21 cellular contexts compared by ENCODE assay signal in genomic region chr9:96138616-96139015, GRCh38.
DNase-seq lines count a peak whose midpoint lies in the region; ATAC-seq and TF ChIP-seq lines count a peak whose summit lies in the region.
"Had no signal": no experiment of that assay in that cellular context is flagged by ENCODE, and none has a peak within 500 bp of the region (broad histone marks: within the 10 kb centered on the region; RNA-seq: fewer than 3 reads in every experiment).

No MANE protein-coding gene starts in this region.

- H3K36me3 ChIP-seq in heart left ventricle (no peaks in the 10 kb centered on the region), esophagus (ENCODE audit: control insufficient read depth in 2 of 2, insufficient read depth in 2 of 2, low read length in 1 of 2) (no peaks in the 10 kb centered on the region), vagina (no peaks in the 10 kb centered on the region)

- TF ChIP-seq POLR2A in heart left ventricle (IDR thresholded peaks at IDR 0.05), result no peak
- no peak for TF ChIP-seq POLR2A in vagina (IDR thresholded peaks at IDR 0.05)

- intact Hi-C loops in heart left ventricle (cut with DNase I) (no loop called here), cardiac septum (cut with DNase I) (no loop called here), vagina (cut with DNase I) (no loop called here)

- H3K27me3 ChIP-seq in heart left ventricle, result peaks cover 0 to 24% (median 0%) of the 10 kb centered on the region in 9 donors
- no peaks in the 10 kb centered on the region for H3K27me3 ChIP-seq in esophagus (ENCODE audit: control insufficient read depth in 1 of 2, insufficient read depth in 2 of 2, low read length in 2 of 2)
- no peaks in the 10 kb centered on the region for H3K27me3 ChIP-seq in vagina

- peaks cover 78% of the 10 kb centered on the region for H3K4me1 Mint-ChIP-seq in osteocyte (ENCODE audit: unreplicated experiment)

- peak; percentile 9 to 33 (median 24) for ATAC-seq in heart left ventricle
- no peak for ATAC-seq in GM21717 (IDR thresholded peaks at IDR 0.05; ENCODE audit: unreplicated experiment)
- ATAC-seq: activated T-cell treated with anti-CD3 and anti-CD28 coated beads, Interleukin-2, amount 50 U/mL, for 72 hours; GM23338; left colon had no signal

- TF ChIP-seq CTCF in heart left ventricle (IDR thresholded peaks at IDR 0.05), result no peak
- no peak for TF ChIP-seq CTCF in osteocyte (IDR thresholded peaks at IDR 0.05)
- TF ChIP-seq CTCF in vagina (IDR thresholded peaks at IDR 0.05), result no peak

- H3K9me3 ChIP-seq in heart left ventricle (peaks cover 0 to 6% (median 0%) of the 10 kb centered on the region in 12 donors), esophagus (ENCODE audit: control insufficient read depth in 2 of 2, insufficient read depth in 1 of 2, low read depth in 1 of 2, low read length in 1 of 2) (no peaks in the 10 kb centered on the region), vagina (no peaks in the 10 kb centered on the region)
- H3K9me3 ChIP-seq: Caco-2 had no signal

- no peaks in the 10 kb centered on the region for H3K27me3 Mint-ChIP-seq in osteocyte (ENCODE audit: unreplicated experiment)
- H3K27me3 Mint-ChIP-seq: activated naive CD8-positive, alpha-beta T cell had no signal

- H3K27ac Mint-ChIP-seq in osteocyte (ENCODE audit: unreplicated experiment), result peak overlapping the region; percentile 96
- H3K27ac Mint-ChIP-seq: activated naive CD8-positive, alpha-beta T cell; activated T-cell treated with anti-CD3 and anti-CD28 coated beads, Interleukin-2, amount 50 U/mL, for 72 hours; endodermal cell; GM23338 had no signal

- H3K36me3 Mint-ChIP-seq in osteocyte (ENCODE audit: unreplicated experiment), result no peaks in the 10 kb centered on the region

- DNase-seq in heart left ventricle, result no peak
- no peak for DNase-seq in cardiac septum (ENCODE audit: low spot score)
- DNase-seq in osteocyte (ENCODE audit: extremely low spot score, unreplicated experiment), result no peak
- DNase-seq in vagina (ENCODE audit: extremely low spot score in 2 of 2), result no peak
- no peak for DNase-seq in hippocampal formation (lab: John Stamatoyannopoulos, UW)
- no peak for DNase-seq in activated effector memory CD4-positive, alpha-beta T cell treated with anti-CD3 and anti-CD28 coated beads, Interleukin-2, amount 50 U/mL, for 16 hours
- DNase-seq: activated CD4-positive, alpha-beta T cell treated with anti-CD3 and anti-CD28 coated beads for 4 hours; activated T-cell treated with anti-CD3 and anti-CD28 coated beads, Interleukin-2, amount 50 U/mL, for 72 hours; Caco-2; endodermal cell; left colon; NCI-H1092; NCI-H187 treated with DMSO at 0.1 percent for 48 hours; NCI-H345; T-helper 2 cell; trophoblast cell had no signal

- H3K4me1 ChIP-seq in heart left ventricle (peaks cover 0 to 45% (median 0%) of the 10 kb centered on the region in 12 donors), esophagus (ENCODE audit: control insufficient read depth in 2 of 2, insufficient read depth in 2 of 2, low read length in 1 of 2) (no peaks in the 10 kb centered on the region), vagina (peaks cover 44% of the 10 kb centered on the region)
- H3K4me1 ChIP-seq: Caco-2 had no signal

- H3K9me3 Mint-ChIP-seq in osteocyte (ENCODE audit: unreplicated experiment), result no peaks in the 10 kb centered on the region
- H3K9me3 Mint-ChIP-seq: GM23338, neural crest cell had no signal

- H3K4me3 Mint-ChIP-seq in osteocyte (ENCODE audit: unreplicated experiment), result no peak overlapping the region
- H3K4me3 Mint-ChIP-seq: activated naive CD8-positive, alpha-beta T cell; activated T-cell treated with anti-CD3 and anti-CD28 coated beads, Interleukin-2, amount 50 U/mL, for 72 hours; endodermal cell; GM23338; neural crest cell had no signal

- WGBS in heart left ventricle, 4 donors, result 83 to 95% (median 89%) methylated on average over 3 of the region's 3 CpGs
- WGBS in esophagus, 2 donors, result 86 to 87% methylated on average over 3 of the region's 3 CpGs

- H3K27ac ChIP-seq in heart left ventricle, result peak overlapping the region in 1 of 12 donors; percentile 76
- H3K27ac ChIP-seq in esophagus (ENCODE audit: low read depth in 2 of 2, low read length in 1 of 2), result peak overlapping the region; percentile 11 to 30
- H3K27ac ChIP-seq in vagina, result peak overlapping the region; percentile 78

- no peak overlapping the region for H3K4me3 ChIP-seq in heart left ventricle
- H3K4me3 ChIP-seq in esophagus (ENCODE audit: low read depth in 1 of 2, low read length in 2 of 2), result no peak overlapping the region
- no peak overlapping the region for H3K4me3 ChIP-seq in vagina
- H3K4me3 ChIP-seq: GM23338 had no signal
